ENCODE assay signal across 1 cellular context in the genomic region with DNA sequence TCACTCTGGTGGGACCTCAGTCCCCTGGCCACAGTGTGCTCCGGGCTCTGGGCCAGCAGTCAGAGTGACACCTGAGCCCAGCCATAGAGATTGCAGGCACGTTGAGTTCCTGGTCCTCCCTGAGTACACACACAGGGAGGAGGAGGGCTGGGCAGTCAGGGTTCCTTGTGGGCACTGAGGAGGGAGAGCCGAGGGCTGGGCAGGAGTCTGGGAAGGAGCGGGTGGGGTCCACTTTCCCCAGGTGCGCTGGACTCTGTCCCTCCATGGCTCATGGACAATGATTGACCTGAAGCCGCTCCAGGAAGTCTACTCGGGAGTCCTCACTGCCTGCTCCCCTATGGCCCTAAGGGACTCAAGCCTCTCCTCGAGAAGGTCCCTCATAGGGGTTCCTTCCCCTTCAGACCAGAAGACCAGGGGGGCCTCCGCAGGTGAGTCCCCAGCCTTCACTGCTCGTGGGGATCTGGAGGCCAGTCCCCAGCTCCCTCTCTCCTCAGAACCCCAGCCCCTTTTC.
TF ChIP-seq lines count a peak whose summit lies in the region.

No MANE protein-coding gene starts in this region.

TF ChIP-seq in SK-N-SH, 30 proteins besides CTCF, POLR2A, EP300 and RAD21:
- TF ChIP-seq NRF1 (IDR thresholded peaks at IDR 0.05; ENCODE audit: low read depth, low read length) (no peak), USF2 (IDR thresholded peaks at IDR 0.05; ENCODE audit: borderline replicate concordance, low read depth, low read length) (no peak), GATA2 (CRISPR knock-in tag; IDR thresholded peaks at IDR 0.05) (no peak), MXI1 (IDR thresholded peaks at IDR 0.05; ENCODE audit: low read depth, low read length) (no peak), RFX5 (IDR thresholded peaks at IDR 0.05; ENCODE audit: low read length) (no peak), EZH2phosphoT487 (IDR thresholded peaks at IDR 0.05; ENCODE audit: borderline replicate concordance, low read depth) (no peak), NFIC (IDR thresholded peaks at IDR 0.05; ENCODE audit: borderline replicate concordance) (no peak), TEAD4 (IDR thresholded peaks at IDR 0.05; ENCODE audit: borderline replicate concordance, insufficient read depth) (no peak), FOSL2 (IDR thresholded peaks at IDR 0.05; ENCODE audit: borderline replicate concordance, low read depth) (no peak), TCF12 (IDR thresholded peaks at IDR 0.05) (no peak), MAX (IDR thresholded peaks at IDR 0.05; ENCODE audit: low read depth) (no peak), TAF1 (IDR thresholded peaks at IDR 0.05; ENCODE audit: borderline replicate concordance, low read depth, low read length) (no peak), RXRA (IDR thresholded peaks at IDR 0.05; ENCODE audit: borderline replicate concordance, low read depth) (no peak), GABPA (IDR thresholded peaks at IDR 0.05; ENCODE audit: low read depth) (no peak), FOXJ3 (CRISPR knock-in tag; IDR thresholded peaks at IDR 0.05) (no peak)
- TF ChIP-seq, protein P1, sequence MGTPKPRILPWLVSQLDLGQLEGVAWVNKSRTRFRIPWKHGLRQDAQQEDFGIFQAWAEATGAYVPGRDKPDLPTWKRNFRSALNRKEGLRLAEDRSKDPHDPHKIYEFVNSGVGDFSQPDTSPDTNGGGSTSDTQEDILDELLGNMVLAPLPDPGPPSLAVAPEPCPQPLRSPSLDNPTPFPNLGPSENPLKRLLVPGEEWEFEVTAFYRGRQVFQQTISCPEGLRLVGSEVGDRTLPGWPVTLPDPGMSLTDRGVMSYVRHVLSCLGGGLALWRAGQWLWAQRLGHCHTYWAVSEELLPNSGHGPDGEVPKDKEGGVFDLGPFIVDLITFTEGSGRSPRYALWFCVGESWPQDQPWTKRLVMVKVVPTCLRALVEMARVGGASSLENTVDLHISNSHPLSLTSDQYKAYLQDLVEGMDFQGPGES (IDR thresholded peaks at IDR 0.05; ENCODE audit: low read depth, low read length): no peak
- TF ChIP-seq, protein P2, sequence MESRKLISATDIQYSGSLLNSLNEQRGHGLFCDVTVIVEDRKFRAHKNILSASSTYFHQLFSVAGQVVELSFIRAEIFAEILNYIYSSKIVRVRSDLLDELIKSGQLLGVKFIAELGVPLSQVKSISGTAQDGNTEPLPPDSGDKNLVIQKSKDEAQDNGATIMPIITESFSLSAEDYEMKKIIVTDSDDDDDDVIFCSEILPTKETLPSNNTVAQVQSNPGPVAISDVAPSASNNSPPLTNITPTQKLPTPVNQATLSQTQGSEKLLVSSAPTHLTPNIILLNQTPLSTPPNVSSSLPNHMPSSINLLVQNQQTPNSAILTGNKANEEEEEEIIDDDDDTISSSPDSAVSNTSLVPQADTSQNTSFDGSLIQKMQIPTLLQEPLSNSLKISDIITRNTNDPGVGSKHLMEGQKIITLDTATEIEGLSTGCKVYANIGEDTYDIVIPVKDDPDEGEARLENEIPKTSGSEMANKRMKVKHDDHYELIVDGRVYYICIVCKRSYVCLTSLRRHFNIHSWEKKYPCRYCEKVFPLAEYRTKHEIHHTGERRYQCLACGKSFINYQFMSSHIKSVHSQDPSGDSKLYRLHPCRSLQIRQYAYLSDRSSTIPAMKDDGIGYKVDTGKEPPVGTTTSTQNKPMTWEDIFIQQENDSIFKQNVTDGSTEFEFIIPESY (IDR thresholded peaks at IDR 0.05; ENCODE audit: borderline replicate concordance, low read depth): no peak
- TF ChIP-seq, protein P3, sequence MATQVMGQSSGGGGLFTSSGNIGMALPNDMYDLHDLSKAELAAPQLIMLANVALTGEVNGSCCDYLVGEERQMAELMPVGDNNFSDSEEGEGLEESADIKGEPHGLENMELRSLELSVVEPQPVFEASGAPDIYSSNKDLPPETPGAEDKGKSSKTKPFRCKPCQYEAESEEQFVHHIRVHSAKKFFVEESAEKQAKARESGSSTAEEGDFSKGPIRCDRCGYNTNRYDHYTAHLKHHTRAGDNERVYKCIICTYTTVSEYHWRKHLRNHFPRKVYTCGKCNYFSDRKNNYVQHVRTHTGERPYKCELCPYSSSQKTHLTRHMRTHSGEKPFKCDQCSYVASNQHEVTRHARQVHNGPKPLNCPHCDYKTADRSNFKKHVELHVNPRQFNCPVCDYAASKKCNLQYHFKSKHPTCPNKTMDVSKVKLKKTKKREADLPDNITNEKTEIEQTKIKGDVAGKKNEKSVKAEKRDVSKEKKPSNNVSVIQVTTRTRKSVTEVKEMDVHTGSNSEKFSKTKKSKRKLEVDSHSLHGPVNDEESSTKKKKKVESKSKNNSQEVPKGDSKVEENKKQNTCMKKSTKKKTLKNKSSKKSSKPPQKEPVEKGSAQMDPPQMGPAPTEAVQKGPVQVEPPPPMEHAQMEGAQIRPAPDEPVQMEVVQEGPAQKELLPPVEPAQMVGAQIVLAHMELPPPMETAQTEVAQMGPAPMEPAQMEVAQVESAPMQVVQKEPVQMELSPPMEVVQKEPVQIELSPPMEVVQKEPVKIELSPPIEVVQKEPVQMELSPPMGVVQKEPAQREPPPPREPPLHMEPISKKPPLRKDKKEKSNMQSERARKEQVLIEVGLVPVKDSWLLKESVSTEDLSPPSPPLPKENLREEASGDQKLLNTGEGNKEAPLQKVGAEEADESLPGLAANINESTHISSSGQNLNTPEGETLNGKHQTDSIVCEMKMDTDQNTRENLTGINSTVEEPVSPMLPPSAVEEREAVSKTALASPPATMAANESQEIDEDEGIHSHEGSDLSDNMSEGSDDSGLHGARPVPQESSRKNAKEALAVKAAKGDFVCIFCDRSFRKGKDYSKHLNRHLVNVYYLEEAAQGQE (IDR thresholded peaks at IDR 0.05; ENCODE audit: low read depth, low read length): no peak
- TF ChIP-seq, protein P4, sequence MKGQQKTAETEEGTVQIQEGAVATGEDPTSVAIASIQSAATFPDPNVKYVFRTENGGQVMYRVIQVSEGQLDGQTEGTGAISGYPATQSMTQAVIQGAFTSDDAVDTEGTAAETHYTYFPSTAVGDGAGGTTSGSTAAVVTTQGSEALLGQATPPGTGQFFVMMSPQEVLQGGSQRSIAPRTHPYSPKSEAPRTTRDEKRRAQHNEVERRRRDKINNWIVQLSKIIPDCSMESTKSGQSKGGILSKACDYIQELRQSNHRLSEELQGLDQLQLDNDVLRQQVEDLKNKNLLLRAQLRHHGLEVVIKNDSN (IDR thresholded peaks at IDR 0.05; ENCODE audit: borderline replicate concordance, low read depth): no peak
